In genomic region chr7:70830426-70830825, GRCh38 we compare ENCODE assay signal across 1 cellular context.
TF ChIP-seq lines count a peak whose summit lies in the region.

No MANE protein-coding gene starts in this region.

TF ChIP-seq in HepG2, 621 proteins besides CTCF, POLR2A, EP300 and RAD21 (continued from another document and continues in another):
- TF ChIP-seq ZHX2 (IDR thresholded peaks at IDR 0.05; ENCODE audit: low read depth) (no peak), ZHX2 (CRISPR knock-in tag; IDR thresholded peaks at IDR 0.05; ENCODE audit: borderline replicate concordance) (no peak), SCMH1 (CRISPR knock-in tag; IDR thresholded peaks at IDR 0.05; ENCODE audit: borderline replicate concordance) (no peak), NRL (CRISPR knock-in tag; IDR thresholded peaks at IDR 0.05; ENCODE audit: borderline replicate concordance) (no peak), ZSCAN9 (CRISPR knock-in tag; IDR thresholded peaks at IDR 0.05; ENCODE audit: borderline replicate concordance) (no peak), ZNF276 (CRISPR knock-in tag; IDR thresholded peaks at IDR 0.05; ENCODE audit: low read depth) (no peak), SMARCC2 (IDR thresholded peaks at IDR 0.05) (no peak), ZNF580 (CRISPR knock-in tag; IDR thresholded peaks at IDR 0.05; ENCODE audit: borderline replicate concordance, low read depth) (no peak), FOSL2 (CRISPR knock-in tag; IDR thresholded peaks at IDR 0.05) (peak; percentile 30; the same call in 1 of the 2 replicates), ZNF224 (CRISPR knock-in tag; IDR thresholded peaks at IDR 0.05) (no peak), REST (IDR thresholded peaks at IDR 0.05; ENCODE audit: borderline replicate concordance in 1 of 2, low read depth in 1 of 2, low read length in 2 of 2) (no peak), NCOA5 (CRISPR knock-in tag; IDR thresholded peaks at IDR 0.05) (no peak), IRX3 (CRISPR knock-in tag; IDR thresholded peaks at IDR 0.05; ENCODE audit: borderline replicate concordance, low read depth) (no peak), ZNF446 (CRISPR knock-in tag; IDR thresholded peaks at IDR 0.05) (no peak), SNAPC5 (CRISPR knock-in tag; IDR thresholded peaks at IDR 0.05; ENCODE audit: borderline replicate concordance) (no peak), GMEB1 (CRISPR knock-in tag; IDR thresholded peaks at IDR 0.05; ENCODE audit: borderline replicate concordance) (no peak), STAT5B (CRISPR knock-in tag; IDR thresholded peaks at IDR 0.05) (no peak), MBNL3 (CRISPR knock-in tag; conservative IDR thresholded peaks at IDR 0.05) (no peak), PBX2 (CRISPR knock-in tag; IDR thresholded peaks at IDR 0.05) (no peak), ARNT2 (CRISPR knock-in tag; IDR thresholded peaks at IDR 0.05; ENCODE audit: low read depth) (no peak), NR0B2 (CRISPR knock-in tag; IDR thresholded peaks at IDR 0.05) (no peak), ZNF788 (CRISPR knock-in tag; IDR thresholded peaks at IDR 0.05; ENCODE audit: borderline replicate concordance) (no peak), YY1 (IDR thresholded peaks at IDR 0.05; ENCODE audit: insufficient read depth, insufficient replicate concordance, low read depth, low read length) (no peak), ZBTB42 (CRISPR knock-in tag; IDR thresholded peaks at IDR 0.05) (no peak), SETDB1 (CRISPR knock-in tag; IDR thresholded peaks at IDR 0.05; ENCODE audit: borderline replicate concordance) (no peak), ZNF558 (CRISPR knock-in tag; IDR thresholded peaks at IDR 0.05; ENCODE audit: borderline replicate concordance) (no peak), ATF2 (CRISPR knock-in tag; IDR thresholded peaks at IDR 0.05) (no peak), ZNF629 (CRISPR knock-in tag; conservative IDR thresholded peaks at IDR 0.05) (no peak), ZNF282 (IDR thresholded peaks at IDR 0.05; ENCODE audit: partially characterized antibody) (no peak), ZNF333 (CRISPR knock-in tag; IDR thresholded peaks at IDR 0.05; ENCODE audit: borderline replicate concordance) (no peak), ZNF784 (CRISPR knock-in tag; IDR thresholded peaks at IDR 0.05; ENCODE audit: borderline replicate concordance) (no peak), PHF21A (CRISPR knock-in tag; IDR thresholded peaks at IDR 0.05) (peak; percentile 72), STAT6 (CRISPR knock-in tag; IDR thresholded peaks at IDR 0.05; ENCODE audit: borderline replicate concordance) (no peak), CENPX (CRISPR knock-in tag; IDR thresholded peaks at IDR 0.05) (no peak), SMYD3 (CRISPR knock-in tag; IDR thresholded peaks at IDR 0.05) (no peak), GTF2F1 (IDR thresholded peaks at IDR 0.05; ENCODE audit: low read length) (no peak), HMG20A (CRISPR knock-in tag; IDR thresholded peaks at IDR 0.05; ENCODE audit: borderline replicate concordance) (peak; percentile 44; the same call in 1 of the 2 replicates), ZNF317 (CRISPR knock-in tag; IDR thresholded peaks at IDR 0.05) (no peak), TAF1 (CRISPR knock-in tag; IDR thresholded peaks at IDR 0.05) (no peak)
